In the genomic region with DNA sequence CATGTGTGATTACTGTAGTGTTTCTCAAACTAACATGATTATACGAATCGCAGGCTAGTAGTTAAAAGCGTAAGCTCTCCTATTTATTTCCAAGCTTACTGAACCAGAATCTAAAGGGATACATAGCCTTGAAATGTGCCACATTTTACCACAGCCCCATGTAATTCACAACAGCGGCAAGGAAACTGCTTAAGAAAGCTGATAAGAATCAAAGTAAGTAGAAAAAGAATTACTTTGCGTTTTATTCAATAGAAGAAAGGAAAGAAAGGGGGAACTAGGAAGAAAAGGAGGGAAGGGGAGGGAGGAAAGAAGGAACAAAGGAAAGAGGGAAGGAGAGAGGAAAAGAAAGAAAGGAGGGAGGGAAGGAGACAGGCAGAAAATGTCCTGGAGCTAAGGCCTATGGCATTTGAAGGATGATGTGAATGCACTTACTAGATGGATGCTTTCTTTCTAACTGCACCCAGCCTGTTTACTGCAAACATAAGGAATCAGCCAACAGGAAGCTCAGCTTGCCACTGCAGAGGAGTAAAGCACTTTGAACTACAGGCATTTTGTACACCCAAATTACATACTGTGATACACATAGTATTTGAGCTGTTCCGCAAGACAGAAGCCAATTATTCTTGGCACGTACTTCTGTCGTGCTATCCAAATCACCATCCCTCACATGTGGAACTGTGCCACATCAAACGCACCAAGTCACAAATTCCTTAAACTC, we compare ENCODE assay signal across 17 cellular contexts.
DNase-seq lines count a peak whose midpoint lies in the region; ATAC-seq and TF ChIP-seq lines count a peak whose summit lies in the region.
"Had no signal": no experiment of that assay in that cellular context is flagged by ENCODE, and none has a peak within 500 bp of the region (broad histone marks: within the 10 kb centered on the region; RNA-seq: fewer than 3 reads in every experiment).

No MANE protein-coding gene starts in this region.

- CTCF ChIA-PET in CD8-positive, alpha-beta T cell (lab: Charles Lee) = interaction anchor here (0.5 to 1.4 kb wide), 3 partner anchors 15 to 29 kb away, joined by 3 to 6 read pairs (median 4); no protein-coding TSS in a partner anchor

- H3K27me3 Mint-ChIP-seq in activated T-helper 17 cell treated with anti-CD3 and anti-CD28 coated beads, Interleukin-2, amount 50 U/mL, for 72 hours = no peaks in the 10 kb centered on the region
- no peaks in the 10 kb centered on the region for H3K27me3 Mint-ChIP-seq in mesothelial cell of epicardium (ENCODE audit: low read depth)
- no peaks in the 10 kb centered on the region for H3K27me3 Mint-ChIP-seq in CD8-positive, alpha-beta T cell (ENCODE audit: low read depth)

- no peaks in the 10 kb centered on the region for H3K9me3 ChIP-seq in heart right ventricle
- H3K9me3 ChIP-seq in upper lobe of right lung = no peaks in the 10 kb centered on the region
- H3K9me3 ChIP-seq in aorta (ENCODE audit: control insufficient read depth, low read length) = no peaks in the 10 kb centered on the region
- H3K9me3 ChIP-seq in CD8-positive, alpha-beta T cell (ENCODE audit: low read length) = no peaks in the 10 kb centered on the region
- H3K9me3 ChIP-seq: heart left ventricle, tibial artery had no signal

- H3K4me1 ChIP-seq in heart right ventricle (peaks cover 0 to 28% (median 15%) of the 10 kb centered on the region in 9 donors), upper lobe of right lung (no peaks in the 10 kb centered on the region), aorta (ENCODE audit: control insufficient read depth in 1 of 2, insufficient read depth in 2 of 2, low read length in 2 of 2) (peaks cover 0 to 5% of the 10 kb centered on the region in 2 donors)
- H3K4me1 ChIP-seq in CD8-positive, alpha-beta T cell (ENCODE audit: insufficient read depth, low read length) = peaks cover 15% of the 10 kb centered on the region

- no peak for TF ChIP-seq CTCF in heart right ventricle (IDR thresholded peaks at IDR 0.05)
- no peak for TF ChIP-seq CTCF in mesothelial cell of epicardium (IDR thresholded peaks at IDR 0.05; ENCODE audit: unreplicated experiment)
- no peak for TF ChIP-seq CTCF in upper lobe of right lung (IDR thresholded peaks at IDR 0.05)
- TF ChIP-seq CTCF in CD8-positive, alpha-beta T cell (IDR thresholded peaks at IDR 0.05) = no peak

- H3K36me3 Mint-ChIP-seq in activated T-helper 17 cell treated with anti-CD3 and anti-CD28 coated beads, Interleukin-2, amount 50 U/mL, for 72 hours (ENCODE audit: low read depth) = no peaks in the 10 kb centered on the region
- H3K36me3 Mint-ChIP-seq in mesothelial cell of epicardium = peaks cover 2% of the 10 kb centered on the region
- no peaks in the 10 kb centered on the region for H3K36me3 Mint-ChIP-seq in CD8-positive, alpha-beta T cell
- H3K36me3 Mint-ChIP-seq: natural killer cell had no signal

- peak overlapping the region; percentile 21 for H3K4me3 Mint-ChIP-seq in activated T-helper 17 cell treated with anti-CD3 and anti-CD28 coated beads, Interleukin-2, amount 50 U/mL, for 72 hours
- no peak overlapping the region for H3K4me3 Mint-ChIP-seq in mesothelial cell of epicardium
- no peak overlapping the region for H3K4me3 Mint-ChIP-seq in CD8-positive, alpha-beta T cell
- H3K4me3 Mint-ChIP-seq: natural killer cell had no signal

- H3K9me3 Mint-ChIP-seq in activated T-helper 17 cell treated with anti-CD3 and anti-CD28 coated beads, Interleukin-2, amount 50 U/mL, for 72 hours = no peaks in the 10 kb centered on the region
- peaks cover 8% of the 10 kb centered on the region for H3K9me3 Mint-ChIP-seq in mesothelial cell of epicardium
- H3K9me3 Mint-ChIP-seq in CD8-positive, alpha-beta T cell = no peaks in the 10 kb centered on the region
- H3K9me3 Mint-ChIP-seq: natural killer cell had no signal

- H3K4me3 ChIP-seq in heart right ventricle (no peak overlapping the region), upper lobe of right lung (no peak overlapping the region), aorta (ENCODE audit: low read length in 2 of 2) (no peak overlapping the region)
- H3K4me3 ChIP-seq in CD8-positive, alpha-beta T cell (ENCODE audit: low read depth, low read length) = no peak overlapping the region
- H3K4me3 ChIP-seq: heart left ventricle, PC-9, tibial artery had no signal

- H3K27ac Mint-ChIP-seq in activated T-helper 17 cell treated with anti-CD3 and anti-CD28 coated beads, Interleukin-2, amount 50 U/mL, for 72 hours = peak overlapping the region; percentile 37
- H3K27ac Mint-ChIP-seq in mesothelial cell of epicardium = peak overlapping the region; percentile 83
- H3K27ac Mint-ChIP-seq in CD8-positive, alpha-beta T cell = no peak overlapping the region

- POLR2A ChIA-PET in CD8-positive, alpha-beta T cell (lab: Charles Lee) = interaction anchor here (0.6 to 1.3 kb wide), 2 partner anchors 23 to 33 kb away, joined by 3 to 5 read pairs; no protein-coding TSS in a partner anchor

- intact Hi-C loops in heart right ventricle (cut with DNase I) = no loop called here
- intact Hi-C loops in Right ventricle myocardium inferior (cut with DNase I) = no loop called here
- intact Hi-C loops in upper lobe of right lung (cut with DNase I) = no loop called here
- intact Hi-C loops in aorta (cut with DNase I) = no loop called here
- intact Hi-C loops in CD8-positive, alpha-beta T cell (cut with DNase I, micrococcal nuclease) = loop anchor here in 1 of 2 experiments (2.0 kb wide), 1 partner anchor 18 kb away; no protein-coding TSS in a partner anchor

- no peaks in the 10 kb centered on the region for H3K27me3 ChIP-seq in heart right ventricle
- H3K27me3 ChIP-seq in upper lobe of right lung = no peaks in the 10 kb centered on the region
- H3K27me3 ChIP-seq in aorta (ENCODE audit: control insufficient read depth in 1 of 2, insufficient read depth in 2 of 2, low read length in 1 of 2) = no peaks in the 10 kb centered on the region
- no peaks in the 10 kb centered on the region for H3K27me3 ChIP-seq in CD8-positive, alpha-beta T cell (ENCODE audit: insufficient read depth, low read length)
- H3K27me3 ChIP-seq: heart left ventricle, tibial artery had no signal

- 57 to 59% methylated on average over 9 of the region's 9 CpGs for WGBS in heart right ventricle, 2 donors
- WGBS in aorta, 2 donors = 54% methylated on average over 9 of the region's 9 CpGs

- no peaks in the 10 kb centered on the region for H3K36me3 ChIP-seq in heart right ventricle
- H3K36me3 ChIP-seq in upper lobe of right lung = no peaks in the 10 kb centered on the region
- H3K36me3 ChIP-seq in aorta (ENCODE audit: control insufficient read depth in 1 of 2, insufficient read depth in 2 of 2, low read length in 1 of 2) = no peaks in the 10 kb centered on the region
- no peaks in the 10 kb centered on the region for H3K36me3 ChIP-seq in CD8-positive, alpha-beta T cell (ENCODE audit: insufficient read depth, low read length)
- H3K36me3 ChIP-seq: heart left ventricle, tibial artery had no signal

- ATAC-seq in heart right ventricle (peak in 5 of 8 donors; percentile 21 to 51 (median 40)), Right ventricle myocardium inferior (no peak), upper lobe of right lung (peak; percentile 52), aorta (ENCODE audit: low FRiP score) (no peak)
- ATAC-seq in activated T-helper 17 cell treated with anti-CD3 and anti-CD28 coated beads, Interleukin-2, amount 50 U/mL, for 72 hours (replicated peaks) = no peak
- no peak for ATAC-seq in CD8-positive, alpha-beta T cell
- ATAC-seq: left colon, natural killer cell had no signal

- H3K27ac ChIP-seq in heart right ventricle (no peak overlapping the region), upper lobe of right lung (no peak overlapping the region), aorta (ENCODE audit: low read depth in 1 of 2, low read length in 2 of 2) (no peak overlapping the region)
- no peak overlapping the region for H3K27ac ChIP-seq in CD8-positive, alpha-beta T cell (ENCODE audit: low read depth, low read length)
- H3K27ac ChIP-seq: epithelial cell of prostate, heart left ventricle, PC-9 had no signal

- H3K4me1 Mint-ChIP-seq in activated T-helper 17 cell treated with anti-CD3 and anti-CD28 coated beads, Interleukin-2, amount 50 U/mL, for 72 hours = peaks cover 26% of the 10 kb centered on the region
- peaks cover 32% of the 10 kb centered on the region for H3K4me1 Mint-ChIP-seq in mesothelial cell of epicardium
- H3K4me1 Mint-ChIP-seq in CD8-positive, alpha-beta T cell (ENCODE audit: low read depth) = peaks cover 23% of the 10 kb centered on the region

- DNase-seq in heart right ventricle (no peak), Right ventricle myocardium inferior (ENCODE audit: missing footprints) (no peak), mesothelial cell of epicardium (ENCODE audit: low spot score in 2 of 2, unreplicated experiment in 2 of 2) (no peak), upper lobe of right lung (no peak), aorta (no peak)
- DNase-seq in CD8-positive, alpha-beta T cell = no peak
- DNase-seq in NK-92 treated with Interleukin-12 subunit alpha and Interleukin-12 subunit beta, amount 100 ng/mL, for 24 hours (lab: John Stamatoyannopoulos, UW) = no peak
- DNase-seq: Calu3, heart left ventricle, KBM-7, left colon, natural killer cell, NCI-H1417 treated with DMSO at 0.1 percent for 48 hours, PC-9, tibial artery had no signal

Comparison
In these comparisons a context has a peak if more than half of its experiments do, and no peak if none do; other contexts are left out.
1. ATAC-seq: peak in heart right ventricle (5 of 8) and upper lobe of right lung (single experiment); none in Right ventricle myocardium inferior (single experiment), activated T-helper 17 cell treated with anti-CD3 and anti-CD28 coated beads, Interleukin-2, amount 50 U/mL, for 72 hours (single experiment), aorta (single experiment) and CD8-positive, alpha-beta T cell (single experiment).